8 cellular contexts compared by ENCODE assay signal in the genomic region with DNA sequence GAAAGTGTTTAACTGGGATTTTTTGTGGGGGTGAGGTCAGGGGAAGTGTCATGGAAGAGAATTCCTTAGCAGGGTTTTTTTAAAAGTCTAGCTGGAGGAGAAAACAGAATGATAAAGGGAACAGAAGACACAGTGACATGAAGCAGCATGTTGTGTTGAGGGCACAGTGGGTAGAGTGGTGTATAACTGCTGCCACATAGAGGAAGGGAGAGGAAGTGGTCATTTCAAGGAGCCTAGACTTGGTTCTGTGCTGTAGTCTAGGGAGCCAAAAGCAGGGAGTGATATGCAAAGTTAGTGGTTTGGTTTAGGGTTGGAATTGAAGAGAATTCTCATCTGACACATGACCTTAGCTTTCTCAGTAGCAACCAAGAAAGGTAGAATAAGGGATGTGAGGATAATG. TPM values are rescaled to one million over a fixed set of nuclear protein-coding genes. Genes with fewer than 3 reads are reported as not detected.
DNase-seq lines count a peak whose midpoint lies in the region; ATAC-seq and TF ChIP-seq lines count a peak whose summit lies in the region.

No MANE protein-coding gene starts in this region.

- H3K27me3 ChIP-seq in left ventricle myocardium inferior (ENCODE audit: low read depth) (no peaks in the 10 kb centered on the region), aorta (ENCODE audit: control insufficient read depth in 1 of 2, insufficient read depth in 2 of 2, low read length in 1 of 2) (no peaks in the 10 kb centered on the region)

- intact Hi-C loops in left ventricle myocardium inferior (cut with micrococcal nuclease) = no loop called here
- intact Hi-C loops in aorta (cut with DNase I) = no loop called here

- H3K27ac Mint-ChIP-seq in activated CD8-positive, alpha-beta memory T cell treated with anti-CD3 and anti-CD28 coated beads, Interleukin-2, amount 10 ng/mL, durations not matched to agents 7 days and 5 days = no peak overlapping the region

- H3K9me3 ChIP-seq in left ventricle myocardium inferior (replicated peaks) = peaks cover 6% of the 10 kb centered on the region
- H3K9me3 ChIP-seq in aorta (ENCODE audit: control insufficient read depth, low read length) = no peaks in the 10 kb centered on the region

- peak; percentile 99 for ATAC-seq in activated CD8-positive, alpha-beta memory T cell treated with anti-CD3 and anti-CD28 coated beads, Interleukin-2, amount 10 ng/mL, durations not matched to agents 7 days and 5 days
- ATAC-seq in GM21723 (IDR thresholded peaks at IDR 0.05; ENCODE audit: unreplicated experiment) = peak; percentile 97
- ATAC-seq in aorta (ENCODE audit: low FRiP score) = peak; percentile 71

- peak; percentile 38 for TF ChIP-seq CTCF in left ventricle myocardium inferior (IDR thresholded peaks at IDR 0.05; ENCODE audit: borderline replicate concordance)

- H3K27me3 Mint-ChIP-seq in activated CD8-positive, alpha-beta memory T cell treated with anti-CD3 and anti-CD28 coated beads, Interleukin-2, amount 10 ng/mL, durations not matched to agents 7 days and 5 days = no peaks in the 10 kb centered on the region

- DNase-seq in activated CD8-positive, alpha-beta memory T cell treated with anti-CD3 and anti-CD28 coated beads, Interleukin-2, amount 10 ng/mL, durations not matched to agents 7 days and 5 days = peak; percentile 61
- no peak for DNase-seq in activated CD8-positive, alpha-beta memory T cell treated with anti-CD3 and anti-CD28 coated beads, Interleukin-2, amount 50 U/mL, for 48 hours
- DNase-seq in HPDE6-E6E7 (ENCODE audit: extremely low spot score) (peak; percentile 13), SW480 (ENCODE audit: low spot score) (peak; percentile 49), left ventricle myocardium inferior (no peak), aorta (no peak), NCI-H1930 (lab: John Stamatoyannopoulos, UW) (no peak)

- CTCF ChIA-PET in activated CD8-positive, alpha-beta memory T cell treated with anti-CD3 and anti-CD28 coated beads, Interleukin-2, amount 10 ng/mL, durations not matched to agents 7 days and 5 days (lab: Charles Lee) = interaction anchor here (0.6 to 2.4 kb wide), 6 partner anchors 9 to 74 kb away, joined by 3 to 21 read pairs (median 6); a partner anchor contains a TSS

- no peaks in the 10 kb centered on the region for H3K4me1 Mint-ChIP-seq in activated CD8-positive, alpha-beta memory T cell treated with anti-CD3 and anti-CD28 coated beads, Interleukin-2, amount 10 ng/mL, durations not matched to agents 7 days and 5 days

- no peak overlapping the region for H3K4me3 Mint-ChIP-seq in activated CD8-positive, alpha-beta memory T cell treated with anti-CD3 and anti-CD28 coated beads, Interleukin-2, amount 10 ng/mL, durations not matched to agents 7 days and 5 days

- H3K4me1 ChIP-seq in left ventricle myocardium inferior (peaks cover 12% of the 10 kb centered on the region), aorta (ENCODE audit: control insufficient read depth in 1 of 2, insufficient read depth in 2 of 2, low read length in 2 of 2) (no peaks in the 10 kb centered on the region)

- peaks cover 4% of the 10 kb centered on the region for H3K9me3 Mint-ChIP-seq in activated CD8-positive, alpha-beta memory T cell treated with anti-CD3 and anti-CD28 coated beads, Interleukin-2, amount 10 ng/mL, durations not matched to agents 7 days and 5 days (ENCODE audit: low read depth)

- H3K36me3 Mint-ChIP-seq in activated CD8-positive, alpha-beta memory T cell treated with anti-CD3 and anti-CD28 coated beads, Interleukin-2, amount 10 ng/mL, durations not matched to agents 7 days and 5 days = peaks cover 8% of the 10 kb centered on the region

- H3K27ac ChIP-seq in left ventricle myocardium inferior (replicated peaks) = no peak overlapping the region
- no peak overlapping the region for H3K27ac ChIP-seq in aorta (ENCODE audit: low read depth in 1 of 2, low read length in 2 of 2)

- H3K4me3 ChIP-seq in left ventricle myocardium inferior (no peak overlapping the region), aorta (ENCODE audit: low read length in 2 of 2) (no peak overlapping the region)

- H3K36me3 ChIP-seq in left ventricle myocardium inferior (no peaks in the 10 kb centered on the region), aorta (ENCODE audit: control insufficient read depth in 1 of 2, insufficient read depth in 2 of 2, low read length in 1 of 2) (no peaks in the 10 kb centered on the region)

RNA-seq across cellular contexts. Expression of a gene that starts 10.2 kb away (rescaled TPM):
- 10 to 100 TPM; 11.9 to 16.4 TPM for total RNA-seq in activated CD8-positive, alpha-beta memory T cell treated with anti-CD3 and anti-CD28 coated beads, Interleukin-2, amount 10 ng/mL, durations not matched to agents 7 days and 5 days
- total RNA-seq in left ventricle myocardium inferior (7.5 TPM), aorta (10 to 100 TPM; 13.6 to 34.9 TPM)
- 10 to 100 TPM in 1 of 2 donors, 1 to 10 TPM in 1; 7.6 to 11.0 TPM for polyA plus RNA-seq in aorta

Comparison
In these comparisons a context has a peak if more than half of its experiments do, and no peak if none do; other contexts are left out.
1. DNase-seq: peak in activated CD8-positive, alpha-beta memory T cell treated with anti-CD3 and anti-CD28 coated beads, Interleukin-2, amount 10 ng/mL, durations not matched to agents 7 days and 5 days (single experiment), HPDE6-E6E7 (single experiment) and SW480 (single experiment); none in activated CD8-positive, alpha-beta memory T cell treated with anti-CD3 and anti-CD28 coated beads, Interleukin-2, amount 50 U/mL, for 48 hours (single experiment), left ventricle myocardium inferior (single experiment), aorta (0 of 2) and NCI-H1930 (0 of 2).
2. Peak in every context shown above with its lines, with median percentiles within 50 percentile points of each other: ATAC-seq.